Comparison of ENCODE assay signal across 1 cellular context in genomic region chr1:24969616-24970398, GRCh38.
TF ChIP-seq lines count a peak whose summit lies in the region.

No MANE protein-coding gene starts in this region.

TF ChIP-seq in WTC11, 78 proteins besides CTCF, POLR2A, EP300 and RAD21 (continued from another document):
- TF ChIP-seq AFF4 (CRISPR knock-in tag; IDR thresholded peaks at IDR 0.05; ENCODE audit: borderline replicate concordance) (no peak), ZNF121 (CRISPR knock-in tag; IDR thresholded peaks at IDR 0.05) (no peak), ATF6 (CRISPR knock-in tag; IDR thresholded peaks at IDR 0.05) (no peak), ZNF219 (CRISPR knock-in tag; IDR thresholded peaks at IDR 0.05; ENCODE audit: borderline replicate concordance) (no peak), JUN (CRISPR knock-in tag; IDR thresholded peaks at IDR 0.05) (no peak), JAZF1 (CRISPR knock-in tag; IDR thresholded peaks at IDR 0.05) (no peak), SMAD4 (CRISPR knock-in tag; IDR thresholded peaks at IDR 0.05) (no peak), IRF2 (CRISPR knock-in tag; IDR thresholded peaks at IDR 0.05; ENCODE audit: borderline replicate concordance, low read depth) (no peak), CREB1 (CRISPR knock-in tag; IDR thresholded peaks at IDR 0.05) (no peak), PRRX2 (CRISPR knock-in tag; IDR thresholded peaks at IDR 0.05) (no peak), ZBTB43 (CRISPR knock-in tag; IDR thresholded peaks at IDR 0.05) (no peak)
